Comparison of ENCODE assay signal across 20 cellular contexts in genomic region chr2:152583512-152584188, GRCh38.
"Had no signal": no experiment of that assay in that cellular context is flagged by ENCODE, and none has a peak within 500 bp of the region (broad histone marks: within the 10 kb centered on the region; RNA-seq: fewer than 3 reads in every experiment).

No MANE protein-coding gene starts in this region.

- H3K9me3 ChIP-seq: lower lobe of right lung, mucosa of descending colon, thoracic aorta, upper lobe of left lung had no signal

- H3K4me2 ChIP-seq: hepatocyte had no signal

- H3K36me3 ChIP-seq: lower lobe of right lung, thoracic aorta had no signal

- DNase-seq: activated CD4-positive, alpha-beta memory T cell treated with anti-CD3 and anti-CD28 coated beads for 36 hours; activated CD4-positive, alpha-beta T cell treated with anti-CD3 and anti-CD28 coated beads for 48 hours; activated effector memory CD4-positive, alpha-beta T cell treated with anti-CD3 and anti-CD28 coated beads, Interleukin-2, amount 50 U/mL, for 16 hours; activated naive CD4-positive, alpha-beta T cell treated with anti-CD3 and anti-CD28 coated beads, Interleukin-2, amount 10 ng/mL, durations not matched to agents 7 days and 5 days; amygdala; effector memory CD4-positive, alpha-beta T cell; immature natural killer cell; lower lobe of right lung; mesendoderm; mucosa of descending colon; nucleus accumbens; posterior cingulate gyrus; small intestine; stimulated activated CD4-positive, alpha-beta T cell treated with anti-CD3 and anti-CD28 coated beads, Interleukin-15, amount 100 ng/mL, for 24 hours; T-helper 1 cell; upper lobe of left lung had no signal

- H3K27me3 ChIP-seq: hepatocyte, upper lobe of left lung had no signal

- FAIRE-seq: small intestine had no signal

- H3K27ac ChIP-seq: hepatocyte, lower lobe of right lung, thoracic aorta, upper lobe of left lung had no signal

- H3K4me3 ChIP-seq: hepatocyte, lower lobe of right lung, mucosa of descending colon, thoracic aorta, upper lobe of left lung had no signal

- ATAC-seq: left lobe of liver; lower lobe of right lung; mucosa of descending colon; stimulated activated memory B cell treated with anti-CD40 and anti-IgM and Interleukin-4, amounts not matched to agents 10 μg/mL and 1 μg/mL and 100 μg/mL, for 72 hours had no signal

- H3K79me2 ChIP-seq: hepatocyte had no signal

- H2AFZ ChIP-seq: hepatocyte had no signal

- H3K4me1 ChIP-seq: lower lobe of right lung, upper lobe of left lung had no signal
